24 cellular contexts compared by ENCODE assay signal in genomic region chr19:7617172-7617571, GRCh38. TPM values are rescaled to one million over a fixed set of nuclear protein-coding genes. Genes with fewer than 3 reads are reported as not detected.
"Had no signal": no experiment of that assay in that cellular context is flagged by ENCODE, and none has a peak within 500 bp of the region (broad histone marks: within the 10 kb centered on the region; RNA-seq: fewer than 3 reads in every experiment).

No MANE protein-coding gene starts in this region.

- H3K27ac ChIP-seq: ascending aorta, cardiac muscle cell, SJSA1 had no signal

- DNase-seq: activated CD4-positive, alpha-beta T cell treated with anti-CD3 and anti-CD28 coated beads for 1 hour; activated CD4-positive, alpha-beta T cell treated with anti-CD3 and anti-CD28 coated beads, Interleukin-2, amount 10 ng/mL, durations not matched to agents 24 days and 14 days; activated CD4-positive, alpha-beta T cell treated with anti-CD3 and anti-CD28 coated beads, Interleukin-2, amount 50 U/mL, for 48 hours; activated CD8-positive, alpha-beta memory T cell treated with anti-CD3 and anti-CD28 coated beads, Interleukin-2, amount 10 ng/mL, durations not matched to agents 7 days and 5 days; activated effector memory CD4-positive, alpha-beta T cell treated with Interleukin-2 at 50 U/mL for 16 hours; activated naive CD4-positive, alpha-beta T cell treated with Interleukin-2 at 50 U/mL for 16 hours; activated naive CD8-positive, alpha-beta T cell treated with anti-CD3 and anti-CD28 coated beads, Interleukin-2, amount 50 U/mL, for 24 hours; activated T-cell treated with anti-CD3 and anti-CD28 coated beads, Interleukin-2, amount 50 U/mL, for 24 hours; amniotic stem cell; MM.1S; NCI-H1105; NCI-H1436; NCI-H1694 treated with DMSO at 0.1 percent for 48 hours; NCI-H2029 treated with DMSO at 0.1 percent for 48 hours; NCI-H345; NCI-H510A; NCI-H526 treated with DMSO at 0.1 percent for 48 hours; NK-92 treated with Interleukin-12 subunit alpha and Interleukin-12 subunit beta, amount 100 ng/mL, for 24 hours; Peyer's patch; SHP77; SW 1271 had no signal

- H3K4me3 ChIP-seq: ascending aorta, cardiac muscle cell, Peyer's patch, SJSA1 had no signal

- H3K9me3 ChIP-seq: ascending aorta, Peyer's patch, SJSA1 had no signal

- H3K4me1 ChIP-seq: ascending aorta, SJSA1 had no signal

- H3K27me3 ChIP-seq: ascending aorta, cardiac muscle cell, Peyer's patch, SJSA1 had no signal

RNA-seq across cellular contexts. Expression of gene PET100, which starts 12.4 kb away (rescaled TPM):
- total RNA-seq: ascending aorta had no signal

RNA-seq across cellular contexts. Expression of gene PCP2, which starts 16.3 kb away (rescaled TPM):
- total RNA-seq: ascending aorta, SJSA1 had no signal

RNA-seq across cellular contexts. Expression of gene CAMSAP3, which starts 21.5 kb away (rescaled TPM):
- total RNA-seq: ascending aorta, SJSA1 had no signal
